1 cellular context compared by ENCODE assay signal in genomic region chr1:247088967-247089366, GRCh38.
TF ChIP-seq lines count a peak whose summit lies in the region.

No MANE protein-coding gene starts in this region.

TF ChIP-seq in HepG2, 621 proteins besides CTCF, POLR2A, EP300 and RAD21:
- no peak for TF ChIP-seq SETDB1 (CRISPR knock-in tag; IDR thresholded peaks at IDR 0.05; ENCODE audit: borderline replicate concordance)
- no peak for TF ChIP-seq POLR2AphosphoS5 (IDR thresholded peaks at IDR 0.05; ENCODE audit: low read depth, low read length)
- no peak for TF ChIP-seq CEBPB (IDR thresholded peaks at IDR 0.05; ENCODE audit: borderline replicate concordance, low read depth, low read length)
- TF ChIP-seq, protein P1, sequence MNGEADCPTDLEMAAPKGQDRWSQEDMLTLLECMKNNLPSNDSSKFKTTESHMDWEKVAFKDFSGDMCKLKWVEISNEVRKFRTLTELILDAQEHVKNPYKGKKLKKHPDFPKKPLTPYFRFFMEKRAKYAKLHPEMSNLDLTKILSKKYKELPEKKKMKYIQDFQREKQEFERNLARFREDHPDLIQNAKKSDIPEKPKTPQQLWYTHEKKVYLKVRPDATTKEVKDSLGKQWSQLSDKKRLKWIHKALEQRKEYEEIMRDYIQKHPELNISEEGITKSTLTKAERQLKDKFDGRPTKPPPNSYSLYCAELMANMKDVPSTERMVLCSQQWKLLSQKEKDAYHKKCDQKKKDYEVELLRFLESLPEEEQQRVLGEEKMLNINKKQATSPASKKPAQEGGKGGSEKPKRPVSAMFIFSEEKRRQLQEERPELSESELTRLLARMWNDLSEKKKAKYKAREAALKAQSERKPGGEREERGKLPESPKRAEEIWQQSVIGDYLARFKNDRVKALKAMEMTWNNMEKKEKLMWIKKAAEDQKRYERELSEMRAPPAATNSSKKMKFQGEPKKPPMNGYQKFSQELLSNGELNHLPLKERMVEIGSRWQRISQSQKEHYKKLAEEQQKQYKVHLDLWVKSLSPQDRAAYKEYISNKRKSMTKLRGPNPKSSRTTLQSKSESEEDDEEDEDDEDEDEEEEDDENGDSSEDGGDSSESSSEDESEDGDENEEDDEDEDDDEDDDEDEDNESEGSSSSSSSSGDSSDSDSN (CRISPR knock-in tag; IDR thresholded peaks at IDR 0.05) = no peak
- TF ChIP-seq DPF2 (CRISPR knock-in tag; IDR thresholded peaks at IDR 0.05; ENCODE audit: borderline replicate concordance, low read depth) = no peak
- TF ChIP-seq ZFP41 (CRISPR knock-in tag; IDR thresholded peaks at IDR 0.05; ENCODE audit: borderline replicate concordance) = no peak
- no peak for TF ChIP-seq ISX (CRISPR knock-in tag; conservative IDR thresholded peaks at IDR 0.05)
- TF ChIP-seq, protein P2, sequence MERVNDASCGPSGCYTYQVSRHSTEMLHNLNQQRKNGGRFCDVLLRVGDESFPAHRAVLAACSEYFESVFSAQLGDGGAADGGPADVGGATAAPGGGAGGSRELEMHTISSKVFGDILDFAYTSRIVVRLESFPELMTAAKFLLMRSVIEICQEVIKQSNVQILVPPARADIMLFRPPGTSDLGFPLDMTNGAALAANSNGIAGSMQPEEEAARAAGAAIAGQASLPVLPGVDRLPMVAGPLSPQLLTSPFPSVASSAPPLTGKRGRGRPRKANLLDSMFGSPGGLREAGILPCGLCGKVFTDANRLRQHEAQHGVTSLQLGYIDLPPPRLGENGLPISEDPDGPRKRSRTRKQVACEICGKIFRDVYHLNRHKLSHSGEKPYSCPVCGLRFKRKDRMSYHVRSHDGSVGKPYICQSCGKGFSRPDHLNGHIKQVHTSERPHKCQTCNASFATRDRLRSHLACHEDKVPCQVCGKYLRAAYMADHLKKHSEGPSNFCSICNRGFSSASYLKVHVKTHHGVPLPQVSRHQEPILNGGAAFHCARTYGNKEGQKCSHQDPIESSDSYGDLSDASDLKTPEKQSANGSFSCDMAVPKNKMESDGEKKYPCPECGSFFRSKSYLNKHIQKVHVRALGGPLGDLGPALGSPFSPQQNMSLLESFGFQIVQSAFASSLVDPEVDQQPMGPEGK (CRISPR knock-in tag; IDR thresholded peaks at IDR 0.05) = no peak
- no peak for TF ChIP-seq ETV5 (CRISPR knock-in tag; IDR thresholded peaks at IDR 0.05; ENCODE audit: borderline replicate concordance)
